ENCODE assay signal across 8 cellular contexts in genomic region chr3:97821413-97821809, GRCh38. TPM values are rescaled to one million over a fixed set of nuclear protein-coding genes. Genes with fewer than 3 reads are reported as not detected.
DNase-seq lines count a peak whose midpoint lies in the region; ATAC-seq and TF ChIP-seq lines count a peak whose summit lies in the region.

No MANE protein-coding gene starts in this region.

- H4K20me1 ChIP-seq in DND-41 (ENCODE audit: insufficient read depth, low read length) = no peaks in the 10 kb centered on the region

- intact Hi-C loops in stomach (cut with DNase I; ENCODE audit: low total_unique reads) = no loop called here

- H3K27ac Mint-ChIP-seq in mesothelial cell of epicardium = peak overlapping the region; percentile 59

- H3K4me3 Mint-ChIP-seq in mesothelial cell of epicardium = peak overlapping the region; percentile 97

- peaks cover 6% of the 10 kb centered on the region for H3K79me2 ChIP-seq in DND-41 (ENCODE audit: insufficient read depth, low read length)

- TF ChIP-seq CTCF in DND-41 (IDR thresholded peaks at IDR 0.05; ENCODE audit: borderline replicate concordance, extremely low read depth, low read length, poor library complexity, severe bottlenecking) = no peak
- TF ChIP-seq CTCF in mesothelial cell of epicardium (IDR thresholded peaks at IDR 0.05; ENCODE audit: unreplicated experiment) = no peak
- no peak for TF ChIP-seq CTCF in stomach (IDR thresholded peaks at IDR 0.05)

- H3K9me3 ChIP-seq in DND-41 (ENCODE audit: insufficient read depth, low read length, severe bottlenecking) (no peaks in the 10 kb centered on the region), stomach (no peaks in the 10 kb centered on the region)

- peak overlapping the region; percentile 89 for H3K9ac ChIP-seq in DND-41 (ENCODE audit: low read depth, low read length)

- peaks cover 15% of the 10 kb centered on the region for H3K4me1 Mint-ChIP-seq in mesothelial cell of epicardium

- H3K9me3 Mint-ChIP-seq in mesothelial cell of epicardium = no peaks in the 10 kb centered on the region

- H3K4me3 ChIP-seq in DND-41 (ENCODE audit: low read depth in 1 of 2, low read length in 2 of 2) = peak overlapping the region; percentile 64 to 83
- H3K4me3 ChIP-seq in stomach = peak overlapping the region; percentile 65 to 93 (median 85)

- TF ChIP-seq EP300 in stomach (IDR thresholded peaks at IDR 0.05) = no peak

- H3K36me3 Mint-ChIP-seq in mesothelial cell of epicardium = no peaks in the 10 kb centered on the region

- no peaks in the 10 kb centered on the region for H3K27me3 ChIP-seq in DND-41 (ENCODE audit: insufficient read depth, low read length, poor library complexity)
- no peaks in the 10 kb centered on the region for H3K27me3 ChIP-seq in stomach

- peak; percentile 59 for ATAC-seq in DND-41 (ENCODE audit: insufficient read depth, low read depth)
- peak; percentile 50 for ATAC-seq in GM21447 (IDR thresholded peaks at IDR 0.05; ENCODE audit: unreplicated experiment)
- ATAC-seq in activated CD4-positive, CD25-positive, alpha-beta regulatory T cell treated with anti-CD3 and anti-CD28 coated beads, Interleukin-2, amount 50 U/mL, for 24 hours = peak; percentile 29 to 36

- H3K36me3 ChIP-seq in DND-41 (ENCODE audit: insufficient read depth, low read length) (no peaks in the 10 kb centered on the region), stomach (no peaks in the 10 kb centered on the region)

- WGBS in stomach, 5 donors = 0 to 1% (median 0%) methylated on average over 17 to 22 of the region's 22 CpGs

- H3K27me3 Mint-ChIP-seq in mesothelial cell of epicardium (ENCODE audit: low read depth) = peaks cover 66% of the 10 kb centered on the region

- peak overlapping the region; percentile 95 for H3K4me2 ChIP-seq in DND-41 (ENCODE audit: insufficient read depth, low read length)

- peak overlapping the region; percentile 72 for H3K27ac ChIP-seq in DND-41 (ENCODE audit: low read length)
- H3K27ac ChIP-seq in stomach = peak overlapping the region; percentile 84 to 95 (median 91)

- H2AFZ ChIP-seq in DND-41 (ENCODE audit: low read depth, low read length) = peak overlapping the region; percentile 79

- no peak for TF ChIP-seq POLR2A in stomach (IDR thresholded peaks at IDR 0.05)

- DNase-seq in DND-41 (no peak), HS-27A (ENCODE audit: low read depth) (peak; percentile 55), mesothelial cell of epicardium (ENCODE audit: low spot score in 2 of 2, unreplicated experiment in 2 of 2) (peak in 1 of 2 experiments; percentile 19), stomach (peak; percentile 45), cerebellar nuclear complex (lab: John Stamatoyannopoulos, UW) (no peak)
- peak; percentile 30 for DNase-seq in effector CD8-positive, alpha-beta T cell (lab: John Stamatoyannopoulos, UW)

- peaks cover 34% of the 10 kb centered on the region for H3K4me1 ChIP-seq in DND-41 (ENCODE audit: insufficient read depth, low read length)
- peaks cover 0 to 46% (median 20%) of the 10 kb centered on the region in 4 donors for H3K4me1 ChIP-seq in stomach

RNA-seq across cellular contexts. Expression of gene CRYBG3, which starts 0.4 kb away (rescaled TPM):
- total RNA-seq in mesothelial cell of epicardium = 5.7 to 6.8 TPM (median 5.8 TPM) in 3 replicates
- total RNA-seq in stomach = 10 to 100 TPM; 18.2 to 57.6 (median 47.3) TPM
- polyA plus RNA-seq in stomach = 10 to 100 TPM in 1 of 3 donors, 1 to 10 TPM in 2; 5.7 to 10.2 (median 8.3) TPM

RNA-seq across cellular contexts. Expression of gene ARL6, which starts 56.9 kb away (rescaled TPM):
- total RNA-seq in mesothelial cell of epicardium = 7.0 to 8.9 TPM (median 8.2 TPM) in 3 replicates
- total RNA-seq in stomach = 10 to 100 TPM in 1 of 5 donors, 1 to 10 TPM in 2, under 1 TPM in 2; 0.58 to 19.1 (median 1.8) TPM
- polyA plus RNA-seq in stomach = 1 to 10 TPM; 2.0 to 3.8 (median 3.2) TPM

Comparison
In these comparisons a context has a peak if more than half of its experiments do, and no peak if none do; other contexts are left out.
1. DNase-seq: peak in HS-27A (single experiment), effector CD8-positive, alpha-beta T cell (single experiment) and stomach (single experiment); none in DND-41 (single experiment) and cerebellar nuclear complex (0 of 2).
2. Peak in every context shown above with its lines, with median percentiles within 50 percentile points of each other: ATAC-seq.